8 cellular contexts compared by ENCODE assay signal in genomic region chr9:61854262-61854640, GRCh38.
DNase-seq lines count a peak whose midpoint lies in the region; ATAC-seq, FAIRE-seq and TF ChIP-seq lines count a peak whose summit lies in the region.
"Not testable (repeated sequence)": the region's sequence is repeated elsewhere in the genome, so short reads cannot be mapped to it uniquely, and the experiment has no call there.

No MANE protein-coding gene starts in this region.

- CTCF ChIA-PET in activated CD4-positive, alpha-beta T cell treated with anti-CD3 and anti-CD28 coated beads for 36 hours (lab: Charles Lee); K562 (lab: Yijun Ruan, JAX; ENCODE audit: low intra/inter-chr PET ratio): not testable (repeated sequence)

- not testable (repeated sequence) for TF ChIP-seq EP300 in K562 (IDR thresholded peaks at IDR 0.05; ENCODE audit: low read length)

- not testable (repeated sequence) for H3K9me3 Mint-ChIP-seq in activated CD4-positive, alpha-beta T cell treated with anti-CD3 and anti-CD28 coated beads for 36 hours (ENCODE audit: low read depth); activated T-helper 1 cell treated with anti-CD3 and anti-CD28 coated beads, Interleukin-12 subunit alpha, Interleukin-12 subunit beta, Interleukin-2, Interleukin-4 antibody, amounts not matched to agents 30 ng/mL and 10 ng/mL and 1 ng/mL, durations not matched to agents 14 hours and 24 hours and 36 hours

- not testable (repeated sequence) for TF ChIP-seq CTCF in DND-41 (IDR thresholded peaks at IDR 0.05; ENCODE audit: borderline replicate concordance, extremely low read depth, low read length, poor library complexity, severe bottlenecking); K562 (IDR thresholded peaks at IDR 0.05 in 2 of 3, conservative IDR thresholded peaks at IDR 0.05 in 1 of 3; ENCODE audit: insufficient read depth in 2 of 3, low read depth in 1 of 3, low read length in 3 of 3); fibroblast of pulmonary artery (IDR thresholded peaks at IDR 0.05; ENCODE audit: low read length, missing control alignments); prostate gland (IDR thresholded peaks at IDR 0.05); tibial artery (IDR thresholded peaks at IDR 0.05)

- H3K79me2 ChIP-seq in DND-41 (ENCODE audit: insufficient read depth, low read length); K562 (ENCODE audit: control insufficient read depth, insufficient read depth, low read length): not testable (repeated sequence)

- not testable (repeated sequence) for H3K27ac ChIP-seq in DND-41 (ENCODE audit: low read length); K562 (ENCODE audit: extremely low read depth, low read depth, low read length)
- peak overlapping the region; percentile 58 to 67 for H3K27ac ChIP-seq in prostate gland
- H3K27ac ChIP-seq in tibial artery, result peak overlapping the region; percentile 64 to 67

- not testable (repeated sequence) for H3K9me3 ChIP-seq in DND-41 (ENCODE audit: insufficient read depth, low read length, severe bottlenecking); K562 (replicated peaks; ENCODE audit: control insufficient read depth, insufficient read depth, low read depth, low read length); prostate gland; tibial artery

- not testable (repeated sequence) for BruUV-seq in K562 (replicated peaks; lab: Mats Ljungman, UMichigan)

- not testable (repeated sequence) for H3K9ac ChIP-seq in DND-41 (ENCODE audit: low read depth, low read length); K562 (ENCODE audit: insufficient read depth in 1 of 2, low read depth in 2 of 2, low read length in 2 of 2)

- TF ChIP-seq POLR2A in K562 (conservative IDR thresholded peaks at IDR 0.05); prostate gland (IDR thresholded peaks at IDR 0.05): not testable (repeated sequence)

- H2AFZ ChIP-seq in DND-41 (ENCODE audit: low read depth, low read length); K562 (ENCODE audit: low read depth, low read length): not testable (repeated sequence)

- not testable (repeated sequence) for FAIRE-seq in K562 (lab: Jason Lieb, UNC)

- POLR2A ChIA-PET in activated CD4-positive, alpha-beta T cell treated with anti-CD3 and anti-CD28 coated beads for 36 hours (lab: Charles Lee); K562 (lab: Yijun Ruan, JAX): not testable (repeated sequence)

- 20% methylated on average over 5 of the region's 20 CpGs for WGBS in K562 (ENCODE audit: insufficient coverage, low coverage, missing lambda C conversion rate)
- no CpG with 5 or more reads among the region's 20 CpGs for WGBS in prostate gland

- intact Hi-C loops in activated CD4-positive, alpha-beta T cell treated with anti-CD3 and anti-CD28 coated beads for 36 hours (cut with DNase I, micrococcal nuclease); activated T-helper 1 cell treated with anti-CD3 and anti-CD28 coated beads, Interleukin-12 subunit alpha, Interleukin-12 subunit beta, Interleukin-2, Interleukin-4 antibody, amounts not matched to agents 30 ng/mL and 10 ng/mL and 1 ng/mL, durations not matched to agents 14 hours and 24 hours and 36 hours (cut with micrococcal nuclease); K562 (cut with micrococcal nuclease); prostate gland (cut with DNase I); tibial artery (cut with DNase I; ENCODE audit: low total_unique reads): not testable (repeated sequence)

- H3K4me3 Mint-ChIP-seq in activated CD4-positive, alpha-beta T cell treated with anti-CD3 and anti-CD28 coated beads for 36 hours, result not testable (repeated sequence)
- H3K4me3 Mint-ChIP-seq in activated T-helper 1 cell treated with anti-CD3 and anti-CD28 coated beads, Interleukin-12 subunit alpha, Interleukin-12 subunit beta, Interleukin-2, Interleukin-4 antibody, amounts not matched to agents 30 ng/mL and 10 ng/mL and 1 ng/mL, durations not matched to agents 14 hours and 24 hours and 36 hours, result peak overlapping the region; percentile 15

- ATAC-seq in DND-41 (ENCODE audit: insufficient read depth, low read depth); activated CD4-positive, alpha-beta T cell treated with anti-CD3 and anti-CD28 coated beads for 36 hours; K562; left lobe of liver: not testable (repeated sequence)

- H3K9me1 ChIP-seq in K562 (ENCODE audit: control insufficient read depth, insufficient read depth, low read length), result not testable (repeated sequence)

- H4K20me1 ChIP-seq in DND-41 (ENCODE audit: insufficient read depth, low read length); K562 (replicated peaks; ENCODE audit: control insufficient read depth, insufficient read depth, low read length): not testable (repeated sequence)

- not testable (repeated sequence) for TF ChIP-seq RAD21 in K562 (CRISPR knock-in tag; conservative IDR thresholded peaks at IDR 0.05 in 1 of 2, IDR thresholded peaks at IDR 0.05 in 1 of 2)

- not testable (repeated sequence) for H3K36me3 Mint-ChIP-seq in activated CD4-positive, alpha-beta T cell treated with anti-CD3 and anti-CD28 coated beads for 36 hours (ENCODE audit: low read depth); activated T-helper 1 cell treated with anti-CD3 and anti-CD28 coated beads, Interleukin-12 subunit alpha, Interleukin-12 subunit beta, Interleukin-2, Interleukin-4 antibody, amounts not matched to agents 30 ng/mL and 10 ng/mL and 1 ng/mL, durations not matched to agents 14 hours and 24 hours and 36 hours (ENCODE audit: low read depth)

- DNase-seq in DND-41, result peak; percentile 26
- DNase-seq in activated CD4-positive, alpha-beta T cell treated with anti-CD3 and anti-CD28 coated beads for 36 hours, result peak; percentile 12
- DNase-seq in activated T-helper 1 cell treated with anti-CD3 and anti-CD28 coated beads, Interleukin-12 subunit alpha, Interleukin-12 subunit beta, Interleukin-2, Interleukin-4 antibody, amounts not matched to agents 30 ng/mL and 10 ng/mL and 1 ng/mL, durations not matched to agents 14 hours and 24 hours and 36 hours (ENCODE audit: low spot score); K562 (ENCODE audit: extremely low read depth in 1 of 4, low spot score in 3 of 4); fibroblast of pulmonary artery (ENCODE audit: low read depth); prostate gland (ENCODE audit: low spot score): not testable (repeated sequence)
- peak; percentile 43 for DNase-seq in left lobe of liver (ENCODE audit: low spot score)
- peak in 1 of 2 donors; percentile 60 for DNase-seq in tibial artery

- H3K4me3 ChIP-seq in DND-41 (ENCODE audit: low read depth in 1 of 2, low read length in 2 of 2) (peak overlapping the region in 1 of 2 experiments; percentile 43; a peak in 1 of 4 replicates), fibroblast of pulmonary artery (replicated peaks; ENCODE audit: low read depth, low read length) (peak overlapping the region; percentile 24), prostate gland (peak overlapping the region; percentile 21 to 28), tibial artery (peak overlapping the region; percentile 48 to 49)
- H3K4me3 ChIP-seq in K562, result not testable (repeated sequence)

- H3K36me3 ChIP-seq in DND-41 (ENCODE audit: insufficient read depth, low read length); K562 (ENCODE audit: control insufficient read depth, insufficient read depth, low read length); prostate gland; tibial artery: not testable (repeated sequence)

- H3K27me3 ChIP-seq in DND-41 (ENCODE audit: insufficient read depth, low read length, poor library complexity); K562 (ENCODE audit: control insufficient read depth in 2 of 2, insufficient read depth in 2 of 2, low read length in 2 of 2); prostate gland (replicated peaks; ENCODE audit: insufficient read depth); tibial artery: not testable (repeated sequence)

- H3K27me3 Mint-ChIP-seq in activated CD4-positive, alpha-beta T cell treated with anti-CD3 and anti-CD28 coated beads for 36 hours; activated T-helper 1 cell treated with anti-CD3 and anti-CD28 coated beads, Interleukin-12 subunit alpha, Interleukin-12 subunit beta, Interleukin-2, Interleukin-4 antibody, amounts not matched to agents 30 ng/mL and 10 ng/mL and 1 ng/mL, durations not matched to agents 14 hours and 24 hours and 36 hours (ENCODE audit: insufficient read depth): not testable (repeated sequence)

- not testable (repeated sequence) for H3K4me1 Mint-ChIP-seq in activated CD4-positive, alpha-beta T cell treated with anti-CD3 and anti-CD28 coated beads for 36 hours; activated T-helper 1 cell treated with anti-CD3 and anti-CD28 coated beads, Interleukin-12 subunit alpha, Interleukin-12 subunit beta, Interleukin-2, Interleukin-4 antibody, amounts not matched to agents 30 ng/mL and 10 ng/mL and 1 ng/mL, durations not matched to agents 14 hours and 24 hours and 36 hours (ENCODE audit: low read depth)

- in situ Hi-C loops in K562 (cut with MboI), result loop anchor here (25.0 kb wide), 1 partner anchor 192 kb away; no protein-coding TSS in a partner anchor

- H3K4me2 ChIP-seq in DND-41 (ENCODE audit: insufficient read depth, low read length); K562 (ENCODE audit: insufficient read depth, low read length): not testable (repeated sequence)

- H3K27ac Mint-ChIP-seq in activated CD4-positive, alpha-beta T cell treated with anti-CD3 and anti-CD28 coated beads for 36 hours; activated T-helper 1 cell treated with anti-CD3 and anti-CD28 coated beads, Interleukin-12 subunit alpha, Interleukin-12 subunit beta, Interleukin-2, Interleukin-4 antibody, amounts not matched to agents 30 ng/mL and 10 ng/mL and 1 ng/mL, durations not matched to agents 14 hours and 24 hours and 36 hours: not testable (repeated sequence)

- H3K4me1 ChIP-seq in DND-41 (ENCODE audit: insufficient read depth, low read length); K562 (replicated peaks in 1 of 2; ENCODE audit: control insufficient read depth in 2 of 2, insufficient read depth in 2 of 2, low read length in 2 of 2); prostate gland (replicated peaks); tibial artery: not testable (repeated sequence)

TF ChIP-seq in K562, 482 proteins besides CTCF, POLR2A, EP300 and RAD21:
- TF ChIP-seq NRF1 (conservative IDR thresholded peaks at IDR 0.05 in 1 of 2, IDR thresholded peaks at IDR 0.05 in 1 of 2), result peak; percentile 26 to 50; a peak in 2 of 4 replicates
